In genomic region chr7:144309702-144310101, GRCh38 we compare ENCODE assay signal across 4 cellular contexts. TPM values are rescaled to one million over a fixed set of nuclear protein-coding genes. Genes with fewer than 3 reads are reported as not detected.
"Had no signal": no experiment of that assay in that cellular context is flagged by ENCODE, and none has a peak within 500 bp of the region (broad histone marks: within the 10 kb centered on the region; RNA-seq: fewer than 3 reads in every experiment).

No MANE protein-coding gene starts in this region.

RNA-seq across cellular contexts. Expression of gene OR2A1, which starts 2.5 kb away (rescaled TPM):
- total RNA-seq: Peyer's patch, SJCRH30, SK-MEL-5, T-cell had no signal

RNA-seq across cellular contexts. Expression of gene CTAGE8, which starts 40.6 kb away (rescaled TPM):
- total RNA-seq: SJCRH30, SK-MEL-5 had no signal

RNA-seq across cellular contexts. Expression of gene OR2A7, which starts 45.1 kb away (rescaled TPM):
- total RNA-seq: SJCRH30, SK-MEL-5 had no signal

RNA-seq across cellular contexts. Expression of gene ARHGEF5, which starts 45.5 kb away (rescaled TPM):
- total RNA-seq: SJCRH30, SK-MEL-5 had no signal
